In the genomic region with DNA sequence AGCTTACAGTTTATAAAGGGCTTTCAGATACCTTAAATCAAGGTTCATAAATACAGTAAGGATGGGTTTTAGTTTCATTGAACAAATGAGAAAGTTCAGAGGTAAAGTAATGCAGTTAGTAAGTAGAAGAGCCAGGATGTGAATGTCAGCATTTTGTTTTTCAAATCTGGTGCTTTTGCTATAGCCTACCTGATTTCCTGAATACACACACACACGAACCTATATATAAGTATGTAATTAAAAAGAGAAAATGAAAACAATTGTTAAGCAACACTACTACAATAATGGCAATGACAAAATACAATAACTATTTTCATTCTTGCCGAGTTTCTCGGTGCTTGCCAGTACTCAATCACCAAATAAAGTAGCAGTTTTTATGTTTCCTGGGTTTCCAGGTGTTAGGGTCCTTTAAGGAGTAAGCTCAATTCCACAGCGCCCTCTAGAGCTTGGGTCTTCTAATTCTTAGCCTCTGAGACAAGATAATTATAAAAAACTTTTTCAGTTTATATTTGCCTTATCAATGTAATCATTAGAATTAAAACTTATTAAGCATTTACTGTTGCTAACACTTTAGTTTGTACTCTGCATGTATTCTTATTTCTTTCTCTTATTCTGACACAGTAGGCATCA, we compare ENCODE assay signal across 9 cellular contexts.
DNase-seq lines count a peak whose midpoint lies in the region; ATAC-seq and TF ChIP-seq lines count a peak whose summit lies in the region.
"Had no signal": no experiment of that assay in that cellular context is flagged by ENCODE, and none has a peak within 500 bp of the region (broad histone marks: within the 10 kb centered on the region; RNA-seq: fewer than 3 reads in every experiment).

No MANE protein-coding gene starts in this region.

- in situ Hi-C loops in astrocyte of the spinal cord (cut with HindIII; ENCODE audit: low sequenced_read_pairs): no loop called here

- H3K4ac ChIP-seq in mesendoderm (ENCODE audit: low read depth, low read length): no peak overlapping the region

- no peak overlapping the region for H2BK15ac ChIP-seq in mesendoderm (replicated peaks; ENCODE audit: low read depth)

- no peaks in the 10 kb centered on the region for H3K4me1 ChIP-seq in mesendoderm (ENCODE audit: control insufficient read depth, low read depth, low read length)

- peaks cover under 1% of the 10 kb centered on the region for H3K36me3 Mint-ChIP-seq in T-helper 2 cell treated with Interferon-gamma antibody and Interleukin-4, amounts not matched to agents 5 μg/mL and 100 μg/mL, for 36 hours (ENCODE audit: low read depth)
- H3K36me3 Mint-ChIP-seq: activated naive CD8-positive, alpha-beta T cell treated with anti-CD3 and anti-CD28 coated beads, Interleukin-2, amount 10 ng/mL, durations not matched to agents 7 days and 5 days had no signal

- no peaks in the 10 kb centered on the region for H3K79me1 ChIP-seq in mesendoderm (ENCODE audit: low read length)

- peaks cover 27% of the 10 kb centered on the region for H3K4me1 Mint-ChIP-seq in T-helper 2 cell treated with Interferon-gamma antibody and Interleukin-4, amounts not matched to agents 5 μg/mL and 100 μg/mL, for 36 hours (ENCODE audit: low read depth)

- no peak overlapping the region for H3K18ac ChIP-seq in mesendoderm (ENCODE audit: low read length)

- peak; percentile 54 for ATAC-seq in HG02571 (IDR thresholded peaks at IDR 0.05; ENCODE audit: unreplicated experiment)

- no peak overlapping the region for H3K27ac ChIP-seq in mesendoderm (ENCODE audit: low read depth, low read length)

- DNase-seq in T-helper 2 cell (peak in 3 of 5 experiments; percentile 16 to 78 (median 18)), NCI-H446 treated with DMSO at 0.1 percent for 48 hours (lab: John Stamatoyannopoulos, UW) (peak; percentile 11), astrocyte of the spinal cord (ENCODE audit: low read depth, low spot score) (peak; percentile 14), mesendoderm (peak; percentile 52), NCI-H524 treated with DMSO at 0.1 percent for 48 hours (lab: John Stamatoyannopoulos, UW) (no peak), amniotic stem cell (lab: John Stamatoyannopoulos, UW) (no peak)
- no peak for DNase-seq in T-helper 2 cell treated with Interferon-gamma antibody and Interleukin-4, amounts not matched to agents 5 μg/mL and 100 μg/mL, for 36 hours (ENCODE audit: low spot score)
- DNase-seq: activated naive CD8-positive, alpha-beta T cell treated with anti-CD3 and anti-CD28 coated beads, Interleukin-2, amount 10 ng/mL, durations not matched to agents 7 days and 5 days had no signal

- no peaks in the 10 kb centered on the region for H3K79me2 ChIP-seq in mesendoderm (ENCODE audit: control insufficient read depth, insufficient read depth, low read length)

- no peak overlapping the region for H3K23ac ChIP-seq in mesendoderm (ENCODE audit: low read length)

- H2BK120ac ChIP-seq in mesendoderm (ENCODE audit: low read depth, low read length): no peak overlapping the region

- H3K9ac ChIP-seq in mesendoderm (ENCODE audit: low read length): no peak overlapping the region

- peak; percentile 47 for TF ChIP-seq CTCF in astrocyte of the spinal cord (IDR thresholded peaks at IDR 0.05; ENCODE audit: low read depth, low read length)

- H3K9me3 Mint-ChIP-seq in T-helper 2 cell treated with Interferon-gamma antibody and Interleukin-4, amounts not matched to agents 5 μg/mL and 100 μg/mL, for 36 hours: peaks cover 5% of the 10 kb centered on the region

- H2AK5ac ChIP-seq in mesendoderm (ENCODE audit: low read length): no peak overlapping the region

- H3K4me3 ChIP-seq in astrocyte of the spinal cord (ENCODE audit: low read depth, low read length) (no peak overlapping the region), mesendoderm (ENCODE audit: low read length) (no peak overlapping the region)

- no peak overlapping the region for H2BK5ac ChIP-seq in mesendoderm (ENCODE audit: low read length)

- H3K27me3 Mint-ChIP-seq in T-helper 2 cell treated with Interferon-gamma antibody and Interleukin-4, amounts not matched to agents 5 μg/mL and 100 μg/mL, for 36 hours (ENCODE audit: low read depth): peaks cover 10% of the 10 kb centered on the region

- no peak overlapping the region for H4K5ac ChIP-seq in mesendoderm (ENCODE audit: low read length)

- no peak overlapping the region for H3K4me3 Mint-ChIP-seq in T-helper 2 cell treated with Interferon-gamma antibody and Interleukin-4, amounts not matched to agents 5 μg/mL and 100 μg/mL, for 36 hours
- H3K4me3 Mint-ChIP-seq: activated naive CD8-positive, alpha-beta T cell treated with anti-CD3 and anti-CD28 coated beads, Interleukin-2, amount 10 ng/mL, durations not matched to agents 7 days and 5 days had no signal

- H4K8ac ChIP-seq in mesendoderm (ENCODE audit: low read depth, low read length): no peak overlapping the region

- no peaks in the 10 kb centered on the region for H3K27me3 ChIP-seq in mesendoderm (ENCODE audit: insufficient read depth, low read length, poor library complexity)

- H3K56ac ChIP-seq in mesendoderm (ENCODE audit: low read length): no peak overlapping the region

- no peaks in the 10 kb centered on the region for H3K36me3 ChIP-seq in mesendoderm (ENCODE audit: control insufficient read depth, insufficient read depth, low read length)

- WGBS in mesendoderm (ENCODE audit: extremely low coverage, insufficient coverage, low lambda C conversion rate): no CpG with 5 or more reads among the region's 4 CpGs

- H3K27ac Mint-ChIP-seq in T-helper 2 cell treated with Interferon-gamma antibody and Interleukin-4, amounts not matched to agents 5 μg/mL and 100 μg/mL, for 36 hours: no peak overlapping the region
- H3K27ac Mint-ChIP-seq: activated naive CD8-positive, alpha-beta T cell treated with anti-CD3 and anti-CD28 coated beads, Interleukin-2, amount 10 ng/mL, durations not matched to agents 7 days and 5 days had no signal

- H3K4me2 ChIP-seq in mesendoderm (ENCODE audit: low read length): no peak overlapping the region

Comparison
In these comparisons a context has a peak if more than half of its experiments do, and no peak if none do; other contexts are left out.
1. DNase-seq: peak in T-helper 2 cell (3 of 5), NCI-H446 treated with DMSO at 0.1 percent for 48 hours (single experiment), astrocyte of the spinal cord (single experiment) and mesendoderm (single experiment); none in T-helper 2 cell treated with Interferon-gamma antibody and Interleukin-4, amounts not matched to agents 5 μg/mL and 100 μg/mL, for 36 hours (single experiment), NCI-H524 treated with DMSO at 0.1 percent for 48 hours (single experiment) and amniotic stem cell (single experiment).